Comparison of ENCODE assay signal across 17 cellular contexts in genomic region chr11:44767421-44767820, GRCh38. TPM values are rescaled to one million over a fixed set of nuclear protein-coding genes. Genes with fewer than 3 reads are reported as not detected.
DNase-seq lines count a peak whose midpoint lies in the region; ATAC-seq and TF ChIP-seq lines count a peak whose summit lies in the region.
"Had no signal": no experiment of that assay in that cellular context is flagged by ENCODE, and none has a peak within 500 bp of the region (broad histone marks: within the 10 kb centered on the region; RNA-seq: fewer than 3 reads in every experiment).

No MANE protein-coding gene starts in this region.

- H3K36me3 Mint-ChIP-seq in HFFc6 (ENCODE audit: low read depth), result peaks cover 5% of the 10 kb centered on the region

- peak overlapping the region; percentile 5; the same call in 1 of the 2 replicates for H3K4me3 Mint-ChIP-seq in HFFc6
- H3K4me3 Mint-ChIP-seq: activated naive CD8-positive, alpha-beta T cell treated with anti-CD3 and anti-CD28 coated beads for 36 hours had no signal

- H3K27ac ChIP-seq in brain microvascular endothelial cell (peak overlapping the region; percentile 75), left ventricle myocardium inferior (replicated peaks) (peak overlapping the region; percentile 94)
- H3K27ac ChIP-seq: HL-60, pancreas had no signal

- peaks cover 11% of the 10 kb centered on the region for H3K9me3 ChIP-seq in left ventricle myocardium inferior (replicated peaks)
- H3K9me3 ChIP-seq: pancreas had no signal

- H3K27ac Mint-ChIP-seq in HFFc6, result peak overlapping the region; percentile 92
- H3K27ac Mint-ChIP-seq: activated naive CD8-positive, alpha-beta T cell treated with anti-CD3 and anti-CD28 coated beads for 36 hours had no signal

- DNase-seq in HFFc6 (peak; percentile 49), brain microvascular endothelial cell (peak; percentile 36), left ventricle myocardium inferior (no peak), sciatic nerve (ENCODE audit: low spot score) (peak; percentile 2), DMS53 (lab: John Stamatoyannopoulos, UW) (no peak), GF-D8 (lab: John Stamatoyannopoulos, UW) (no peak), iPS-NIHi7 (ENCODE audit: extremely low spot score) (no peak)
- DNase-seq: activated naive CD8-positive, alpha-beta T cell treated with anti-CD3 and anti-CD28 coated beads for 36 hours; activated T-cell treated with anti-CD3 and anti-CD28 coated beads, Interleukin-2, amount 50 U/mL, for 48 hours; cerebellar nuclear complex; glutamatergic neuron; KBM-7; NCI-H1417 treated with DMSO at 0.1 percent for 48 hours; stimulated activated naive CD8-positive, alpha-beta T cell treated with anti-CD3 and anti-CD28 coated beads, Interleukin-15, Interleukin-2, amounts not matched to agents 100 U/mL and 50 U/mL, for 24 hours had no signal

- peaks cover 83% of the 10 kb centered on the region for H3K4me1 ChIP-seq in left ventricle myocardium inferior
- H3K4me1 ChIP-seq: pancreas had no signal

- H3K27me3 ChIP-seq in brain microvascular endothelial cell (replicated peaks) (no peaks in the 10 kb centered on the region), left ventricle myocardium inferior (ENCODE audit: low read depth) (no peaks in the 10 kb centered on the region)
- H3K27me3 ChIP-seq: pancreas had no signal

- ATAC-seq in sciatic nerve (no peak), HG02852 (IDR thresholded peaks at IDR 0.05; ENCODE audit: unreplicated experiment) (no peak)
- ATAC-seq: pancreas; stimulated activated naive CD8-positive, alpha-beta T cell treated with anti-CD3 and anti-CD28 coated beads, Interleukin-15, Interleukin-2, amounts not matched to agents 100 U/mL and 50 U/mL, for 24 hours had no signal

- peaks cover 9% of the 10 kb centered on the region; the same call in 1 of the 2 replicates for H3K9me3 Mint-ChIP-seq in HFFc6

- H3K4me1 Mint-ChIP-seq in HFFc6 (ENCODE audit: low read depth), result peaks cover 44% of the 10 kb centered on the region

- H3K36me3 ChIP-seq in brain microvascular endothelial cell (replicated peaks), result no peaks in the 10 kb centered on the region
- H3K36me3 ChIP-seq in left ventricle myocardium inferior, result peaks cover 8% of the 10 kb centered on the region
- H3K36me3 ChIP-seq: pancreas had no signal

- H3K4me3 ChIP-seq in brain microvascular endothelial cell (ENCODE audit: low read depth, low read length) (no peak overlapping the region), left ventricle myocardium inferior (no peak overlapping the region)
- H3K4me3 ChIP-seq: pancreas had no signal

- H3K27me3 Mint-ChIP-seq in HFFc6 (ENCODE audit: insufficient read depth), result peaks cover 16% of the 10 kb centered on the region
- H3K27me3 Mint-ChIP-seq: activated naive CD8-positive, alpha-beta T cell treated with anti-CD3 and anti-CD28 coated beads for 36 hours had no signal

- in situ Hi-C loops in brain microvascular endothelial cell (cut with HindIII; ENCODE audit: low pct_ligation_motif_present, low sequenced_read_pairs), result no loop called here

- TF ChIP-seq CTCF in HFFc6 (IDR thresholded peaks at IDR 0.05) (no peak), brain microvascular endothelial cell (IDR thresholded peaks at IDR 0.05; ENCODE audit: low read depth, low read length, missing control alignments) (no peak), left ventricle myocardium inferior (IDR thresholded peaks at IDR 0.05; ENCODE audit: borderline replicate concordance) (no peak)

- intact Hi-C loops in left ventricle myocardium inferior (cut with micrococcal nuclease), result no loop called here
- intact Hi-C loops in sciatic nerve (cut with DNase I), result no loop called here

RNA-seq across cellular contexts. Expression of gene TSPAN18, which starts 40.7 kb away (rescaled TPM):
- total RNA-seq in HFFc6 (2021; fragmentation: NEBNext Ultra II Directional; extraction: Animal tissue kit (Norgen Biotek cat#: 25700)), result under 1 TPM in 1 of 6 experiments, not detected in 5; 0.09 TPM
- total RNA-seq in left ventricle myocardium inferior (129 TPM), sciatic nerve (45.5 TPM)

Comparison
In these comparisons a context has a peak if more than half of its experiments do, and no peak if none do; other contexts are left out.
1. DNase-seq: peak in HFFc6 (single experiment), brain microvascular endothelial cell (single experiment) and sciatic nerve (single experiment); none in left ventricle myocardium inferior (single experiment), DMS53 (single experiment), GF-D8 (single experiment) and iPS-NIHi7 (single experiment).
2. RNA of gene TSPAN18, which starts 40.7 kb away (total RNA-seq): 129 TPM in left ventricle myocardium inferior (single experiment) and 45.5 TPM in sciatic nerve (single experiment); 0.09 TPM in HFFc6; every median in the first group is over 10 times any median in the second.